Comparison of ENCODE assay signal across 8 cellular contexts in the genomic region with DNA sequence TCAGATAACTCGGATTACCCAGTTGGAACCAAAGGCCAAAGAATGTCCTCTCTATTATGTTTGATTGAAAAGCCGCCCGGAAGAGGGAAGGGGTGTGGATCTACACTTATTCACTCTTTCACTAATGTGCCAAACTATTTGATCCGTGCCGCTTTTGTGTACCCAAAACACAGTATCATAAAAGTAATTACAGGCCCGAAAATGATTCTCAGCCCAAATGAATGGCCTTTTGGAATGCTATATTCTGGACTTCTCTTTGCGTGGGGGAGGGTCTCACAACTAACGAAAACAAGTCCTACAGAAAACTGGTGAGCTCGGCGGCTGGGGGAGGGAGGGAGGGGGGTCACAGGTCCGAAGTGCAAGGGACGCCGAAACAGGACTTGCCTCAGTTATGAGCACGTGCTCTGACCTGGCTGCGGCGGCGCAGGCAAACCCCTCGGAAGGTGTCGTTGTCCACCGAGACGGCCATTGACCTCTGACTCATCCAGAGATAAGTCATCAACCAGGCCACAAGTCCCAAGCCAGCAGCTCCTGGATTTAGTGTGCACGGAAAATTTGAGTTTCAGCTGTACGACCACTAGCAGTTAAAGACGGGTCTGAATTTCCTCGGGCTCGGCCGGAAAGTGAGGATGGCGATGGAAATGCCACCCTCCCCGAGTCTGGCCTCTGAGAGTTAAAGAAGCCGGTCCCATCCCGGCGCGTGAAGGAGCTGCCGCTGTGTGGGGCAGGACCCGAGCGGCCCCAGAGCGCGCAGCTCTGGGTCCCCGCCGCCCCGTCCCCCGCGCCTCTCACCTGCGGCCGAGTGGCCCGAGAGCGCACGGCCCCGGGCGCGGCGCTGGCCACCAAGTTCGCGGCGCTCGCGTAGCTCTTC. TPM values are rescaled to one million over a fixed set of nuclear protein-coding genes. Genes with fewer than 3 reads are reported as not detected.
DNase-seq lines count a peak whose midpoint lies in the region; ATAC-seq and TF ChIP-seq lines count a peak whose summit lies in the region.

No MANE protein-coding gene starts in this region.

- peaks cover 0 to 5% of the 10 kb centered on the region in 2 donors for H3K9me3 Mint-ChIP-seq in stimulated activated naive B cell treated with anti-CD40 and anti-IgM and Interleukin-4, amounts not matched to agents 10 μg/mL and 1 μg/mL and 100 μg/mL, for 72 hours

- DNase-seq in NCI-H82 (lab: John Stamatoyannopoulos, UW) (peak; percentile 54), NCI-H82 treated with DMSO at 0.1 percent for 48 hours (lab: John Stamatoyannopoulos, UW; ENCODE audit: unreplicated experiment) (no peak), Peyer's patch (peak; percentile 18 to 89 (median 86)), dorsolateral prefrontal cortex (peak in 9 of 10 donors; percentile 17 to 55 (median 40)), left lung (peak; percentile 66 to 81), DMS79 (lab: John Stamatoyannopoulos, UW) (no peak)
- DNase-seq in stimulated activated naive B cell treated with anti-CD40 and anti-IgM and Interleukin-4, amounts not matched to agents 10 μg/mL and 1 μg/mL and 100 μg/mL, for 72 hours: peak; percentile 39

- H3K27ac ChIP-seq in Peyer's patch (peak overlapping the region; percentile 67 to 98 (median 94)), dorsolateral prefrontal cortex (peak overlapping the region in 58 of 59 donors; percentile 21 to 95 (median 84)), left lung (peak overlapping the region; percentile 89)

- peak overlapping the region; percentile 62 to 70 for H3K4me3 Mint-ChIP-seq in stimulated activated naive B cell treated with anti-CD40 and anti-IgM and Interleukin-4, amounts not matched to agents 10 μg/mL and 1 μg/mL and 100 μg/mL, for 72 hours

- H3K36me3 Mint-ChIP-seq in stimulated activated naive B cell treated with anti-CD40 and anti-IgM and Interleukin-4, amounts not matched to agents 10 μg/mL and 1 μg/mL and 100 μg/mL, for 72 hours: no peaks in the 10 kb centered on the region

- intact Hi-C loops in dorsolateral prefrontal cortex (cut with DNase I) (loop anchor here (2.0 to 5.0 kb wide), 2 partner anchors 28 to 33 kb away; no protein-coding TSS in a partner anchor), left lung (cut with DNase I) (no loop called here)

- no peak overlapping the region for H3K27ac Mint-ChIP-seq in stimulated activated naive B cell treated with anti-CD40 and anti-IgM and Interleukin-4, amounts not matched to agents 10 μg/mL and 1 μg/mL and 100 μg/mL, for 72 hours

- H3K9me3 ChIP-seq in Peyer's patch: no peaks in the 10 kb centered on the region
- H3K9me3 ChIP-seq in left lung: no peaks in the 10 kb centered on the region

- H3K27me3 ChIP-seq in Peyer's patch: no peaks in the 10 kb centered on the region
- no peaks in the 10 kb centered on the region for H3K27me3 ChIP-seq in dorsolateral prefrontal cortex
- peaks cover 0 to 46% of the 10 kb centered on the region in 2 donors for H3K27me3 ChIP-seq in left lung

- H3K4me3 ChIP-seq in Peyer's patch: peak overlapping the region; percentile 47 to 89 (median 68)
- H3K4me3 ChIP-seq in dorsolateral prefrontal cortex: peak overlapping the region; percentile 49 to 92 (median 80)
- peak overlapping the region; percentile 46 to 59 for H3K4me3 ChIP-seq in left lung

- TF ChIP-seq CTCF in Peyer's patch (IDR thresholded peaks at IDR 0.05): no peak
- peak in 3 of 56 donors; percentile 2 to 13 (median 3) for TF ChIP-seq CTCF in dorsolateral prefrontal cortex (IDR thresholded peaks at IDR 0.05 in 54 of 56, conservative IDR thresholded peaks at IDR 0.05 in 2 of 56; ENCODE audit: low read depth in 1 of 56, partially characterized antibody in 56 of 56)
- no peak for TF ChIP-seq CTCF in left lung (IDR thresholded peaks at IDR 0.05)

- H3K4me1 Mint-ChIP-seq in stimulated activated naive B cell treated with anti-CD40 and anti-IgM and Interleukin-4, amounts not matched to agents 10 μg/mL and 1 μg/mL and 100 μg/mL, for 72 hours: peaks cover 10 to 17% of the 10 kb centered on the region in 2 donors

- peak in 1 of 2 donors; percentile 46 for TF ChIP-seq POLR2A in Peyer's patch (IDR thresholded peaks at IDR 0.05)

- peaks cover 58 to 81% of the 10 kb centered on the region in 2 donors for H3K27me3 Mint-ChIP-seq in stimulated activated naive B cell treated with anti-CD40 and anti-IgM and Interleukin-4, amounts not matched to agents 10 μg/mL and 1 μg/mL and 100 μg/mL, for 72 hours

- ATAC-seq in left lung (peak; percentile 62), GM21390 (IDR thresholded peaks at IDR 0.05; ENCODE audit: unreplicated experiment) (no peak)
- peak; percentile 69 to 87 for ATAC-seq in stimulated activated naive B cell treated with anti-CD40 and anti-IgM and Interleukin-4, amounts not matched to agents 10 μg/mL and 1 μg/mL and 100 μg/mL, for 72 hours (replicated peaks)

- H3K4me1 ChIP-seq in Peyer's patch (peaks cover 0 to 20% (median 0%) of the 10 kb centered on the region in 4 donors), left lung (peaks cover 7 to 8% of the 10 kb centered on the region in 2 donors)

- H3K36me3 ChIP-seq in Peyer's patch (no peaks in the 10 kb centered on the region), left lung (no peaks in the 10 kb centered on the region)

RNA-seq across cellular contexts. Expression of gene SH3D19, which starts 0.7 kb away (rescaled TPM):
- total RNA-seq in Peyer's patch: 100 to 1,000 TPM; 159 to 295 (median 224) TPM
- 10 to 100 TPM; 15.3 to 70.0 (median 34.6) TPM for total RNA-seq in dorsolateral prefrontal cortex
- 100 to 1,000 TPM in 1 of 2 donors, 10 to 100 TPM in 1; 84.6 to 114 TPM for total RNA-seq in left lung

RNA-seq across cellular contexts. Expression of gene PRSS48, which starts 47.7 kb away (rescaled TPM):
- total RNA-seq in Peyer's patch (not detected), dorsolateral prefrontal cortex (1 to 10 TPM in 1 of 120 experiments, not detected in 119; 1.0 TPM), left lung (not detected)

Comparison
In these comparisons a context has a peak if more than half of its experiments do, and no peak if none do; other contexts are left out.
1. DNase-seq: peak in NCI-H82 (single experiment), Peyer's patch (3 of 3), dorsolateral prefrontal cortex (9 of 10), left lung (2 of 2) and stimulated activated naive B cell treated with anti-CD40 and anti-IgM and Interleukin-4, amounts not matched to agents 10 μg/mL and 1 μg/mL and 100 μg/mL, for 72 hours (single experiment); none in NCI-H82 treated with DMSO at 0.1 percent for 48 hours (single experiment) and DMS79 (single experiment).
2. intact Hi-C loops: an anchor here in dorsolateral prefrontal cortex (2.0 to 5.0 kb wide); none called in left lung.
3. Peak in every context shown above with its lines, with median percentiles within 50 percentile points of each other: H3K27ac ChIP-seq and H3K4me3 ChIP-seq.